Comparison of ENCODE assay signal across 27 cellular contexts in the genomic region with DNA sequence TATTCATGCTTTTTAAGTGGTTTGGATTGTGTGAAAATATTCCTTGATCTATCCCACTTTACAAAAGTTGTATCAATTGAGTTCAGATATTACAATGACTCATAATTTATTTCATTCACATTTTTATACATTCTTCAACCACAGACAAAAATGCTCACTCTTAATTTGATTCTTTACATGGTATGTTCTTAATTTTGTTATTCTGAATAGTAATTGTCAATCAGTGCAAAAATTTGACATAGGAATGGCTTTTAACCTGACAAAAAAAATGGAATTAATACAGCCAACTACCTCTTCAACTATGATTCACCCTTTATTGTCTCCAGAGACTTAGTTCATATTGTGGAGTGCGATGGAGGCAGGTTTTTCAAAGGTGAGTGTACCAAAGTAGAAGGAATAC.
"Had no signal": no experiment of that assay in that cellular context is flagged by ENCODE, and none has a peak within 500 bp of the region (broad histone marks: within the 10 kb centered on the region; RNA-seq: fewer than 3 reads in every experiment).

No MANE protein-coding gene starts in this region.

- H3K4me2 ChIP-seq: hepatocyte had no signal

- H3K9me3 ChIP-seq: colonic mucosa, esophagus muscularis mucosa, esophagus squamous epithelium, gastrocnemius medialis, gastroesophageal sphincter, heart left ventricle had no signal

- DNase-seq: colonic mucosa; cortex of kidney; dermis blood vessel endothelial cell; dorsolateral prefrontal cortex; effector CD4-positive, alpha-beta T cell; effector CD8-positive, alpha-beta T cell; effector memory CD4-positive, alpha-beta T cell; effector memory CD8-positive, alpha-beta T cell; endodermal cell; erythroblast; esophagus squamous epithelium; foreskin fibroblast; foreskin keratinocyte; foreskin melanocyte; gastrocnemius medialis; glutamatergic neuron; head of caudate nucleus; heart left ventricle; heart right ventricle had no signal

- H3K79me2 ChIP-seq: hepatocyte had no signal

- ATAC-seq: effector memory CD8-positive, alpha-beta T cell; esophagus mucosa; foreskin keratinocyte; gastrocnemius medialis; gastroesophageal sphincter; heart left ventricle; heart right ventricle had no signal

- H2AFZ ChIP-seq: hepatocyte had no signal

- H3K4me1 ChIP-seq: colonic mucosa, esophagus squamous epithelium, foreskin keratinocyte, gastrocnemius medialis, heart left ventricle, heart right ventricle had no signal

- FAIRE-seq: colon, endothelial cell of umbilical vein had no signal

- H3K36me3 ChIP-seq: colonic mucosa, esophagus muscularis mucosa, esophagus squamous epithelium, gastrocnemius medialis, gastroesophageal sphincter, heart left ventricle, heart right ventricle had no signal

- H3K27ac ChIP-seq: colonic mucosa, coronary artery, dorsolateral prefrontal cortex, epithelial cell of prostate, esophagus muscularis mucosa, esophagus squamous epithelium, foreskin keratinocyte, gastrocnemius medialis, gastroesophageal sphincter, heart left ventricle, heart right ventricle, hepatocyte had no signal

- H3K27me3 ChIP-seq: colonic mucosa, dorsolateral prefrontal cortex, esophagus muscularis mucosa, esophagus squamous epithelium, foreskin keratinocyte, gastrocnemius medialis, gastroesophageal sphincter, heart left ventricle, heart right ventricle, hepatocyte had no signal

- H3K4me3 ChIP-seq: colonic mucosa, coronary artery, dorsolateral prefrontal cortex, esophagus muscularis mucosa, esophagus squamous epithelium, gastrocnemius medialis, gastroesophageal sphincter, heart left ventricle, heart right ventricle, hepatocyte had no signal
